ENCODE assay signal across 8 cellular contexts in genomic region chr6:42979523-42980177, GRCh38. TPM values are rescaled to one million over a fixed set of nuclear protein-coding genes. Genes with fewer than 3 reads are reported as not detected.
DNase-seq lines count a peak whose midpoint lies in the region; ATAC-seq and TF ChIP-seq lines count a peak whose summit lies in the region.

No MANE protein-coding gene starts in this region.

- H3K4me1 Mint-ChIP-seq in natural killer cell: peaks cover 32 to 34% of the 10 kb centered on the region in 2 donors

- no peaks in the 10 kb centered on the region for H3K27me3 Mint-ChIP-seq in natural killer cell (ENCODE audit: low read depth in 2 of 2)

- peak overlapping the region; percentile 95 to 98 for H3K27ac Mint-ChIP-seq in natural killer cell

- ATAC-seq in GM21528 (IDR thresholded peaks at IDR 0.05; ENCODE audit: low FRiP score, unreplicated experiment) (peak; percentile 6), RWPE2 (ENCODE audit: low read depth) (peak; percentile 32), natural killer cell (peak in 1 of 3 donors; percentile 8), HG02763 (IDR thresholded peaks at IDR 0.05; ENCODE audit: unreplicated experiment) (no peak), GM19397 (IDR thresholded peaks at IDR 0.05; ENCODE audit: unreplicated experiment) (no peak)

- H3K4me3 ChIP-seq in AG04449 (ENCODE audit: low read depth, low read length): peak overlapping the region; percentile 78
- peak overlapping the region; percentile 84 for H3K4me3 ChIP-seq in RWPE2 (ENCODE audit: severe bottlenecking)
- peak overlapping the region; percentile 73 for H3K4me3 ChIP-seq in epithelial cell of esophagus (ENCODE audit: low read length)

- TF ChIP-seq CTCF in AG04449 (IDR thresholded peaks at IDR 0.05; ENCODE audit: insufficient read depth, low read length, missing control alignments): no peak
- TF ChIP-seq CTCF in RWPE2 (IDR thresholded peaks at IDR 0.05; ENCODE audit: poor library complexity, severe bottlenecking): no peak
- peak; percentile 19 for TF ChIP-seq CTCF in epithelial cell of esophagus (IDR thresholded peaks at IDR 0.05; ENCODE audit: insufficient read depth, low read depth, low read length, missing control alignments)
- TF ChIP-seq CTCF in natural killer cell (IDR thresholded peaks at IDR 0.05): no peak

- DNase-seq in AG04449 (ENCODE audit: low read depth, low spot score) (no peak), RWPE2 (ENCODE audit: low spot score) (no peak), epithelial cell of esophagus (ENCODE audit: low read depth) (peak; percentile 82), natural killer cell (no peak), hippocampal formation (lab: John Stamatoyannopoulos, UW) (no peak)

- H3K4me1 ChIP-seq in RWPE2 (ENCODE audit: insufficient read depth, poor library complexity, severe bottlenecking): peaks cover 2% of the 10 kb centered on the region

- H3K27ac ChIP-seq in RWPE2 (ENCODE audit: poor library complexity, severe bottlenecking): peak overlapping the region; percentile 69

- no peaks in the 10 kb centered on the region; the same call in 1 of the 2 replicates for H3K36me3 ChIP-seq in RWPE2 (ENCODE audit: low read depth)

- POLR2A ChIA-PET in AG04449 (lab: Yijun Ruan, JAX): interaction anchor here (0.7 to 2.2 kb wide), 5 partner anchors 9 to 50 kb away, joined by 3 to 17 read pairs (median 4); partner anchors contain the start of gene CNPY3

- no peaks in the 10 kb centered on the region for H3K36me3 Mint-ChIP-seq in natural killer cell

- H3K9me3 Mint-ChIP-seq in natural killer cell: no peaks in the 10 kb centered on the region

- H3K27me3 ChIP-seq in RWPE2 (ENCODE audit: insufficient read depth, poor library complexity, severe bottlenecking): no peaks in the 10 kb centered on the region

- no peaks in the 10 kb centered on the region for H3K9me3 ChIP-seq in RWPE2 (ENCODE audit: severe bottlenecking)

- CTCF ChIA-PET in AG04449 (lab: Yijun Ruan, JAX): interaction anchor here (1.1 to 2.0 kb wide), 5 partner anchors 8 to 164 kb away, joined by 3 to 5 read pairs (median 3); no protein-coding TSS in a partner anchor

- intact Hi-C loops in natural killer cell (cut with micrococcal nuclease): loop anchor here (1.0 to 2.0 kb wide), 2 partner anchors 50 to 79 kb away; partner anchors contain the start of genes CNPY3, KLC4 and MRPL2

- peak overlapping the region; percentile 94 for H3K4me3 Mint-ChIP-seq in natural killer cell

RNA-seq across cellular contexts. Expression of gene PEX6, which starts 0.7 kb away (rescaled TPM):
- total RNA-seq in natural killer cell: 10 to 100 TPM in 1 of 3 donors, 1 to 10 TPM in 2; 8.2 to 13.6 (median 9.9) TPM

RNA-seq across cellular contexts. Expression of gene PPP2R5D, which starts 4.7 kb away (rescaled TPM):
- 10 to 100 TPM; 30.5 to 49.1 (median 40.1) TPM for total RNA-seq in natural killer cell

RNA-seq across cellular contexts. Expression of gene GNMT, which starts 19.1 kb away (rescaled TPM):
- total RNA-seq in natural killer cell: 1 to 10 TPM; 2.0 to 2.8 (median 2.6) TPM

RNA-seq across cellular contexts. Expression of gene MEA1, which starts 34.1 kb away (rescaled TPM):
- 10 to 100 TPM; 29.6 to 34.3 (median 34.2) TPM for total RNA-seq in natural killer cell

RNA-seq across cellular contexts. Expression of gene KLHDC3, which starts 34.4 kb away (rescaled TPM):
- total RNA-seq in natural killer cell: 10 to 100 TPM; 52.7 to 60.9 (median 53.7) TPM

Comparison
In these comparisons a context has a peak if more than half of its experiments do, and no peak if none do; other contexts are left out.
1. ATAC-seq: peak in GM21528 (single experiment) and RWPE2 (single experiment); none in HG02763 (single experiment) and GM19397 (single experiment).
2. Peak in every context shown above with its lines, with median percentiles within 50 percentile points of each other: H3K4me3 ChIP-seq.